In genomic region chr19:45779231-45780145, GRCh38 we compare ENCODE assay signal across 8 cellular contexts. TPM values are rescaled to one million over a fixed set of nuclear protein-coding genes. Genes with fewer than 3 reads are reported as not detected.
DNase-seq lines count a peak whose midpoint lies in the region; ATAC-seq and TF ChIP-seq lines count a peak whose summit lies in the region.

No MANE protein-coding gene starts in this region.

- POLR2A ChIA-PET in WTC11 (lab: Charles Lee): interaction anchor here (0.6 to 5.4 kb wide), 5 partner anchors 9 to 302 kb away, joined by 3 to 70 read pairs (median 3); partner anchors contain the start of gene SIX5

- peaks cover 33% of the 10 kb centered on the region for H3K4me1 Mint-ChIP-seq in WTC11

- peak overlapping the region; percentile 56 for H3K9ac ChIP-seq in ES-I3 (ENCODE audit: low read depth, low read length)

- peak; percentile 85 for ATAC-seq in WTC11
- ATAC-seq in left lung: peak; percentile 89
- ATAC-seq in GM18858 (IDR thresholded peaks at IDR 0.05; ENCODE audit: unreplicated experiment): no peak

- H3K36me3 Mint-ChIP-seq in WTC11: peaks cover 16% of the 10 kb centered on the region

- TF ChIP-seq CTCF in HFF-Myc (IDR thresholded peaks at IDR 0.05; ENCODE audit: low read depth, low read length, missing control alignments) (peak; percentile 16), WTC11 (IDR thresholded peaks at IDR 0.05) (peak; percentile 72; the same call in 1 of the 2 replicates), cardiac fibroblast (IDR thresholded peaks at IDR 0.05; ENCODE audit: low read depth, low read length) (peak; percentile 34), left lung (IDR thresholded peaks at IDR 0.05) (peak; percentile 54 to 63)

- H3K4me3 ChIP-seq in HFF-Myc (replicated peaks; ENCODE audit: low read depth, low read length): no peak overlapping the region
- H3K4me3 ChIP-seq in cardiac fibroblast (replicated peaks in 1 of 2; ENCODE audit: low read depth in 2 of 2, low read length in 2 of 2): no peak overlapping the region
- H3K4me3 ChIP-seq in left lung: peak overlapping the region in 1 of 2 donors; percentile 7

- H3K27me3 Mint-ChIP-seq in WTC11 (ENCODE audit: low read depth): peaks cover 35% of the 10 kb centered on the region

- H3K27ac ChIP-seq in left lung: no peak overlapping the region

- H3K9me3 Mint-ChIP-seq in WTC11: no peaks in the 10 kb centered on the region

- H3K9me3 ChIP-seq in ES-I3 (ENCODE audit: control insufficient read depth, insufficient read depth, low read length) (no peaks in the 10 kb centered on the region), left lung (no peaks in the 10 kb centered on the region)

- intact Hi-C loops in left lung (cut with DNase I): no loop called here

- CTCF ChIA-PET in WTC11 (lab: Charles Lee): interaction anchor here (0.6 to 5.4 kb wide), 30 partner anchors 9 to 340 kb away, joined by 3 to 175 read pairs (median 5); partner anchors contain the start of genes DMWD, FBXO46, FOXA3 and MYPOP

- peak overlapping the region; percentile 47; the same call in 1 of the 2 replicates for H3K27ac Mint-ChIP-seq in WTC11

- H3K36me3 ChIP-seq in ES-I3 (ENCODE audit: insufficient read depth, low read length): no peaks in the 10 kb centered on the region; the same call in 1 of the 2 replicates
- H3K36me3 ChIP-seq in left lung: peaks cover 0 to 25% of the 10 kb centered on the region in 2 donors

- no peak for DNase-seq in HFF-Myc (ENCODE audit: extremely low read depth, low read depth)
- peak; percentile 89 for DNase-seq in NCI-H146 (lab: John Stamatoyannopoulos, UW)
- DNase-seq in WTC11 (ENCODE audit: low spot score): peak; percentile 98
- peak; percentile 51 to 58 for DNase-seq in cardiac fibroblast (ENCODE audit: low read depth in 2 of 2)
- DNase-seq in left lung: peak; percentile 81 to 92
- DNase-seq in stimulated activated CD4-positive, alpha-beta T cell treated with anti-CD3 and anti-CD28 coated beads, TNF-alpha, amount 100 ng/mL, for 48 hours (ENCODE audit: low read depth in 3 of 3): peak; percentile 88 to 97 (median 93)

- peaks cover 0 to 92% of the 10 kb centered on the region in 2 donors for H3K27me3 ChIP-seq in left lung

- H3K4me3 Mint-ChIP-seq in WTC11: peak overlapping the region; percentile 78

- peaks cover 28% of the 10 kb centered on the region for H3K4me1 ChIP-seq in ES-I3 (ENCODE audit: insufficient read depth, low read length)
- H3K4me1 ChIP-seq in left lung: peaks cover 11 to 42% of the 10 kb centered on the region in 2 donors

TF ChIP-seq in WTC11, 78 proteins besides CTCF, POLR2A, EP300 and RAD21:
- TF ChIP-seq, protein P1, sequence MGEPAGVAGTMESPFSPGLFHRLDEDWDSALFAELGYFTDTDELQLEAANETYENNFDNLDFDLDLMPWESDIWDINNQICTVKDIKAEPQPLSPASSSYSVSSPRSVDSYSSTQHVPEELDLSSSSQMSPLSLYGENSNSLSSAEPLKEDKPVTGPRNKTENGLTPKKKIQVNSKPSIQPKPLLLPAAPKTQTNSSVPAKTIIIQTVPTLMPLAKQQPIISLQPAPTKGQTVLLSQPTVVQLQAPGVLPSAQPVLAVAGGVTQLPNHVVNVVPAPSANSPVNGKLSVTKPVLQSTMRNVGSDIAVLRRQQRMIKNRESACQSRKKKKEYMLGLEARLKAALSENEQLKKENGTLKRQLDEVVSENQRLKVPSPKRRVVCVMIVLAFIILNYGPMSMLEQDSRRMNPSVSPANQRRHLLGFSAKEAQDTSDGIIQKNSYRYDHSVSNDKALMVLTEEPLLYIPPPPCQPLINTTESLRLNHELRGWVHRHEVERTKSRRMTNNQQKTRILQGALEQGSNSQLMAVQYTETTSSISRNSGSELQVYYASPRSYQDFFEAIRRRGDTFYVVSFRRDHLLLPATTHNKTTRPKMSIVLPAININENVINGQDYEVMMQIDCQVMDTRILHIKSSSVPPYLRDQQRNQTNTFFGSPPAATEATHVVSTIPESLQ (CRISPR knock-in tag; IDR thresholded peaks at IDR 0.05): no peak
- TF ChIP-seq MXD4 (CRISPR knock-in tag; IDR thresholded peaks at IDR 0.05; ENCODE audit: borderline replicate concordance) (no peak), RORB (CRISPR knock-in tag; IDR thresholded peaks at IDR 0.05) (no peak), ZBTB21 (CRISPR knock-in tag; IDR thresholded peaks at IDR 0.05; ENCODE audit: borderline replicate concordance) (no peak), SP1 (CRISPR knock-in tag; conservative IDR thresholded peaks at IDR 0.05) (peak; percentile 41; the same call in 1 of the 2 replicates), CREM (CRISPR knock-in tag; IDR thresholded peaks at IDR 0.05) (no peak), ZNF671 (CRISPR knock-in tag; IDR thresholded peaks at IDR 0.05) (no peak), NFATC4 (CRISPR knock-in tag; IDR thresholded peaks at IDR 0.05) (0 out of 2 replicates have a peak, but pooled peaks have one; percentile 27), SMAD3 (CRISPR knock-in tag; IDR thresholded peaks at IDR 0.05; ENCODE audit: borderline replicate concordance) (no peak)

RNA-seq across cellular contexts. Expression of gene DMPK, which starts 2.8 kb away (rescaled TPM):
- total RNA-seq in WTC11 (2021) (34.4 to 42.7 TPM (median 38.8 TPM) in 3 replicates), left lung (10 to 100 TPM; 44.6 to 50.0 TPM)

RNA-seq across cellular contexts. Expression of gene SIX5, which starts 10.4 kb away (rescaled TPM):
- total RNA-seq in WTC11 (2021) (26.0 to 37.0 TPM (median 36.5 TPM) in 3 replicates), left lung (10 to 100 TPM; 14.0 to 21.7 TPM)

RNA-seq across cellular contexts. Expression of gene DMWD, which starts 13.2 kb away (rescaled TPM):
- total RNA-seq in WTC11 (2021) (50.2 to 60.7 TPM (median 56.6 TPM) in 3 replicates), left lung (10 to 100 TPM; 49.0 to 49.3 TPM)

RNA-seq across cellular contexts. Expression of gene RSPH6A, which starts 35.6 kb away (rescaled TPM):
- 0.16 to 0.39 TPM (median 0.25 TPM) in 3 replicates for total RNA-seq in WTC11 (2021)
- under 1 TPM in 1 of 2 donors, not detected in 1; 0.13 TPM for total RNA-seq in left lung

RNA-seq across cellular contexts. Expression of gene MEIOSIN, which starts 46.2 kb away (rescaled TPM):
- total RNA-seq in WTC11 (2021) (0.11 to 0.23 TPM in 2 of 3 replicates, not detected in the other), left lung (not detected)

Comparison
In these comparisons a context has a peak if more than half of its experiments do, and no peak if none do; other contexts are left out.
1. CTCF ChIP-seq: peak in every context shown above with its lines; median percentile 72 in WTC11; 58 in left lung; 34 in cardiac fibroblast; 16 in HFF-Myc.